In the genomic region with DNA sequence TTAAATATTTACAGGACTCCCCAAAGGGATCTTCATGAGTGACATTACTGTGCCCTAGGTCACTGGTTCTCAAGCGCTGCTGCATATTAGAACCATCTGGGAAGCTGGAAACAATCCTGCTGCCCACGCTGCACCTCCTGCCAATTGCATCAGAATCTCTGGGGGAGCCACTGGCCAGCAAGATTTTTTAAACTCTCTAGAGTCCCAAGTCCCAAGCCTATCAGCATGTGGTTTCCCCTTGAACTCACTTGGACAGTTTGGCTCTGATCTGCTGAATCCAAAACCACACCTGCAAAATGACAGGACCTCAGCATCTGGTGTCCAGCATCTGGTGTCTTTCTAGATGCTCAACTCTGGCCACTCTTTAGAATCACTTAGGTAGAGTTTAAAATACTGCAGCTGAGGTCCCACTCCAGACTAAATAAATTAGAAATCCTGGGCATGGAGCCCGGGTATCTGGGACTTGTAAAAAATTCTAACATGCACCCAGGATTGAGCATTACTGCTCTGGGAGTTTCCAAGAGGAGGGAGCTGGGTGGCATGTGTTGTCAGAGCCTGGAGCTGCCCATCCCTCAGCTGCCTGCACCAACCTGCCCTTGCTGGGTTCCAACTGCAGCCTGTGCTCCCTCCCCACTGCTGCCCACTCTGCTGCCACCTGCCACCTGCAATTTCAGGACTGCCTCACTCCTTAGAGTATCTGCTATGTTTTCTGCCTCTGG, we compare ENCODE assay signal across 11 cellular contexts.
DNase-seq lines count a peak whose midpoint lies in the region; ATAC-seq and TF ChIP-seq lines count a peak whose summit lies in the region.
"Had no signal": no experiment of that assay in that cellular context is flagged by ENCODE, and none has a peak within 500 bp of the region (broad histone marks: within the 10 kb centered on the region; RNA-seq: fewer than 3 reads in every experiment).

No MANE protein-coding gene starts in this region.

- no peak for TF ChIP-seq CTCF in adrenal gland (IDR thresholded peaks at IDR 0.05)

- H3K4me1 ChIP-seq in GM23248 (ENCODE audit: insufficient read depth): peaks cover 35% of the 10 kb centered on the region
- H3K4me1 ChIP-seq in adrenal gland (replicated peaks in 1 of 2): no peaks in the 10 kb centered on the region
- H3K4me1 ChIP-seq in right cardiac atrium (ENCODE audit: control insufficient read depth, insufficient read depth, low read length): no peaks in the 10 kb centered on the region

- H3K9me3 ChIP-seq in GM23248 (ENCODE audit: low read depth) (no peaks in the 10 kb centered on the region), adrenal gland (replicated peaks in 1 of 3) (no peaks in the 10 kb centered on the region), right cardiac atrium (ENCODE audit: control insufficient read depth, low read length) (no peaks in the 10 kb centered on the region)

- DNase-seq in AG08396 (ENCODE audit: low spot score) (peak; percentile 30), GM23248 (peak; percentile 85), adrenal gland (peak in 4 of 7 donors; percentile 9 to 22 (median 16)), right cardiac atrium (peak; percentile 57 to 69 (median 65)), SHP77 (lab: John Stamatoyannopoulos, UW) (no peak), superior temporal gyrus (ENCODE audit: extremely low spot score) (no peak), 8988T (no peak)
- DNase-seq in activated CD4-positive, alpha-beta T cell treated with anti-CD3 and anti-CD28 coated beads for 4 hours: no peak
- DNase-seq: activated T-cell treated with anti-CD3 and anti-CD28 coated beads, Interleukin-2, amount 50 U/mL, for 1 hour; stimulated activated naive CD4-positive, alpha-beta T cell treated with Interleukin-2 at 50 U/mL for 16 hours had no signal

- H3K4me3 ChIP-seq in GM23248 (peak overlapping the region; percentile 25), adrenal gland (no peak overlapping the region), right cardiac atrium (ENCODE audit: low read length) (no peak overlapping the region)
- H3K4me3 ChIP-seq: skin epidermis had no signal

- peak overlapping the region; percentile 44 for H3K9ac ChIP-seq in GM23248

- ATAC-seq in right cardiac atrium: peak; percentile 74 to 83

- no peaks in the 10 kb centered on the region for H3K9me2 ChIP-seq in GM23248 (ENCODE audit: insufficient read depth)

- 0 out of 2 replicates have a peak overlapping the region, but pooled peaks have one; percentile 3 for H2AFZ ChIP-seq in GM23248

- intact Hi-C loops in adrenal gland (cut with DNase I) (no loop called here), right cardiac atrium (cut with DNase I) (no loop called here)

- TF ChIP-seq POLR2A in adrenal gland (IDR thresholded peaks at IDR 0.05): no peak

- in situ Hi-C loops in GM23248 (cut with MboI): no loop called here

- peak overlapping the region; percentile 37 for H3K4me2 ChIP-seq in GM23248 (ENCODE audit: unreplicated experiment)

- H3K27ac ChIP-seq in GM23248: peak overlapping the region; percentile 73
- no peak overlapping the region for H3K27ac ChIP-seq in adrenal gland
- no peak overlapping the region for H3K27ac ChIP-seq in right cardiac atrium (ENCODE audit: low read length)

- H3K79me2 ChIP-seq in GM23248 (ENCODE audit: insufficient read depth): no peaks in the 10 kb centered on the region

- no peaks in the 10 kb centered on the region for H3K36me3 ChIP-seq in GM23248 (ENCODE audit: low read depth)
- H3K36me3 ChIP-seq in adrenal gland (replicated peaks in 1 of 2): no peaks in the 10 kb centered on the region

- H3F3A ChIP-seq in GM23248 (ENCODE audit: insufficient read depth): peaks cover 35% of the 10 kb centered on the region

- H4K20me1 ChIP-seq in GM23248 (ENCODE audit: insufficient read depth): no peaks in the 10 kb centered on the region

- WGBS in GM23248 (ENCODE audit: low coverage in 1 of 2, low lambda C conversion rate in 2 of 2, missing lambda C conversion rate in 2 of 2), 2 experiments: 0 to 1% methylated on average over 3 of the region's 3 CpGs
- 62 to 76% (median 72%) methylated on average over 3 of the region's 3 CpGs for WGBS in adrenal gland, 4 donors
- WGBS in right cardiac atrium: 53% methylated on average over 3 of the region's 3 CpGs

- H3K27me3 ChIP-seq in GM23248 (replicated peaks; ENCODE audit: insufficient read depth) (no peaks in the 10 kb centered on the region), adrenal gland (no peaks in the 10 kb centered on the region), right cardiac atrium (ENCODE audit: control insufficient read depth, insufficient read depth) (no peaks in the 10 kb centered on the region)

Comparison
In these comparisons a context has a peak if more than half of its experiments do, and no peak if none do; other contexts are left out.
1. DNase-seq: peak in AG08396 (single experiment), GM23248 (single experiment), adrenal gland (4 of 7) and right cardiac atrium (3 of 3); none in SHP77 (0 of 2), superior temporal gyrus (single experiment), activated CD4-positive, alpha-beta T cell treated with anti-CD3 and anti-CD28 coated beads for 4 hours (0 of 2) and 8988T (single experiment).